In the genomic region with DNA sequence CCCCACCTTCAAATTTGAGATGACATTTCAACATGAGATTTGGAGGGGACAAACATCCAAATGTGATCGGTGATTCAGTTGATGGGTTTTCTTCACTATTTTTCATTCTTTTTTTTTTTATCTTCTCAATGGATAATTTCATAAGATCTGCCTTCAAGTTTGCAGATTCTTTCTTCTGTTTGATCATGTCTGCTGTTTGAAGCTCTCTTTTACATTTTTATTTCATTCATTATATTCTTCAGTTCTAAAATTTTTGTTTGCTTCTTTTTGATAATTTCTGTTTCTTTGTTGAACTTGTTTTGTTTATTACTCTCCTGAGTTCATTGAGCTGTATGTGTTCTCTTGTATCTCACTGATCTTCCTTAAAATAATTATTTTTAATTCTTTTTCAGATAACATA, we compare ENCODE assay signal across 2 cellular contexts.
TF ChIP-seq lines count a peak whose summit lies in the region.

No MANE protein-coding gene starts in this region.

TF ChIP-seq in SK-N-SH treated with all-trans-retinoic acid at 6 μM for 48 hours, 23 proteins besides CTCF, POLR2A, EP300 and RAD21 (continued from another document):
- TF ChIP-seq ZNF70 (CRISPR knock-in tag; IDR thresholded peaks at IDR 0.05), result no peak
- TF ChIP-seq CSDC2 (CRISPR knock-in tag; IDR thresholded peaks at IDR 0.05), result no peak

TF ChIP-seq in SK-N-SH, 30 proteins besides CTCF, POLR2A, EP300 and RAD21:
- TF ChIP-seq, protein P1, sequence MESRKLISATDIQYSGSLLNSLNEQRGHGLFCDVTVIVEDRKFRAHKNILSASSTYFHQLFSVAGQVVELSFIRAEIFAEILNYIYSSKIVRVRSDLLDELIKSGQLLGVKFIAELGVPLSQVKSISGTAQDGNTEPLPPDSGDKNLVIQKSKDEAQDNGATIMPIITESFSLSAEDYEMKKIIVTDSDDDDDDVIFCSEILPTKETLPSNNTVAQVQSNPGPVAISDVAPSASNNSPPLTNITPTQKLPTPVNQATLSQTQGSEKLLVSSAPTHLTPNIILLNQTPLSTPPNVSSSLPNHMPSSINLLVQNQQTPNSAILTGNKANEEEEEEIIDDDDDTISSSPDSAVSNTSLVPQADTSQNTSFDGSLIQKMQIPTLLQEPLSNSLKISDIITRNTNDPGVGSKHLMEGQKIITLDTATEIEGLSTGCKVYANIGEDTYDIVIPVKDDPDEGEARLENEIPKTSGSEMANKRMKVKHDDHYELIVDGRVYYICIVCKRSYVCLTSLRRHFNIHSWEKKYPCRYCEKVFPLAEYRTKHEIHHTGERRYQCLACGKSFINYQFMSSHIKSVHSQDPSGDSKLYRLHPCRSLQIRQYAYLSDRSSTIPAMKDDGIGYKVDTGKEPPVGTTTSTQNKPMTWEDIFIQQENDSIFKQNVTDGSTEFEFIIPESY (IDR thresholded peaks at IDR 0.05; ENCODE audit: borderline replicate concordance, low read depth), result no peak
- TF ChIP-seq, protein P2, sequence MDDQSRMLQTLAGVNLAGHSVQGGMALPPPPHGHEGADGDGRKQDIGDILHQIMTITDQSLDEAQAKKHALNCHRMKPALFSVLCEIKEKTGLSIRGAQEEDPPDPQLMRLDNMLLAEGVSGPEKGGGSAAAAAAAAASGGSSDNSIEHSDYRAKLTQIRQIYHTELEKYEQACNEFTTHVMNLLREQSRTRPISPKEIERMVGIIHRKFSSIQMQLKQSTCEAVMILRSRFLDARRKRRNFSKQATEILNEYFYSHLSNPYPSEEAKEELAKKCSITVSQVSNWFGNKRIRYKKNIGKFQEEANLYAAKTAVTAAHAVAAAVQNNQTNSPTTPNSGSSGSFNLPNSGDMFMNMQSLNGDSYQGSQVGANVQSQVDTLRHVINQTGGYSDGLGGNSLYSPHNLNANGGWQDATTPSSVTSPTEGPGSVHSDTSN (IDR thresholded peaks at IDR 0.05), result no peak
- TF ChIP-seq, protein P3, sequence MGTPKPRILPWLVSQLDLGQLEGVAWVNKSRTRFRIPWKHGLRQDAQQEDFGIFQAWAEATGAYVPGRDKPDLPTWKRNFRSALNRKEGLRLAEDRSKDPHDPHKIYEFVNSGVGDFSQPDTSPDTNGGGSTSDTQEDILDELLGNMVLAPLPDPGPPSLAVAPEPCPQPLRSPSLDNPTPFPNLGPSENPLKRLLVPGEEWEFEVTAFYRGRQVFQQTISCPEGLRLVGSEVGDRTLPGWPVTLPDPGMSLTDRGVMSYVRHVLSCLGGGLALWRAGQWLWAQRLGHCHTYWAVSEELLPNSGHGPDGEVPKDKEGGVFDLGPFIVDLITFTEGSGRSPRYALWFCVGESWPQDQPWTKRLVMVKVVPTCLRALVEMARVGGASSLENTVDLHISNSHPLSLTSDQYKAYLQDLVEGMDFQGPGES (IDR thresholded peaks at IDR 0.05; ENCODE audit: low read depth, low read length), result no peak
- TF ChIP-seq, protein P4, sequence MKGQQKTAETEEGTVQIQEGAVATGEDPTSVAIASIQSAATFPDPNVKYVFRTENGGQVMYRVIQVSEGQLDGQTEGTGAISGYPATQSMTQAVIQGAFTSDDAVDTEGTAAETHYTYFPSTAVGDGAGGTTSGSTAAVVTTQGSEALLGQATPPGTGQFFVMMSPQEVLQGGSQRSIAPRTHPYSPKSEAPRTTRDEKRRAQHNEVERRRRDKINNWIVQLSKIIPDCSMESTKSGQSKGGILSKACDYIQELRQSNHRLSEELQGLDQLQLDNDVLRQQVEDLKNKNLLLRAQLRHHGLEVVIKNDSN (IDR thresholded peaks at IDR 0.05; ENCODE audit: borderline replicate concordance, low read depth), result no peak
- no peak for TF ChIP-seq TEAD4 (IDR thresholded peaks at IDR 0.05; ENCODE audit: borderline replicate concordance, insufficient read depth)
- TF ChIP-seq EZH2phosphoT487 (IDR thresholded peaks at IDR 0.05; ENCODE audit: borderline replicate concordance, low read depth), result no peak
- TF ChIP-seq ELF1 (IDR thresholded peaks at IDR 0.05), result no peak
- TF ChIP-seq, protein P5, sequence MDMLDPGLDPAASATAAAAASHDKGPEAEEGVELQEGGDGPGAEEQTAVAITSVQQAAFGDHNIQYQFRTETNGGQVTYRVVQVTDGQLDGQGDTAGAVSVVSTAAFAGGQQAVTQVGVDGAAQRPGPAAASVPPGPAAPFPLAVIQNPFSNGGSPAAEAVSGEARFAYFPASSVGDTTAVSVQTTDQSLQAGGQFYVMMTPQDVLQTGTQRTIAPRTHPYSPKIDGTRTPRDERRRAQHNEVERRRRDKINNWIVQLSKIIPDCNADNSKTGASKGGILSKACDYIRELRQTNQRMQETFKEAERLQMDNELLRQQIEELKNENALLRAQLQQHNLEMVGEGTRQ (IDR thresholded peaks at IDR 0.05; ENCODE audit: borderline replicate concordance, low read depth, low read length), result no peak
- no peak for TF ChIP-seq RXRA (IDR thresholded peaks at IDR 0.05; ENCODE audit: borderline replicate concordance, low read depth)
TF ChIP-seq in SK-N-SH: peak in this region for 0.
